ENCODE assay signal across 11 cellular contexts in genomic region chr4:10104991-10105276, GRCh38. TPM values are rescaled to one million over a fixed set of nuclear protein-coding genes. Genes with fewer than 3 reads are reported as not detected.
A peak's percentile ranks its signal among the peaks of the same experiment; 100 is the strongest.
DNase-seq lines count a peak whose midpoint lies in the region; ATAC-seq and TF ChIP-seq lines count a peak whose summit lies in the region.
"Had no signal": no experiment of that assay in that cellular context is flagged by ENCODE, and none has a peak within 500 bp of the region (broad histone marks: within the 10 kb centered on the region; RNA-seq: fewer than 3 reads in every experiment).

No MANE protein-coding gene starts in this region.

- H3K4me1 Mint-ChIP-seq in GM23338 = peaks cover 90% of the 10 kb centered on the region
- peaks cover 99% of the 10 kb centered on the region for H3K4me1 Mint-ChIP-seq in activated CD8-positive, alpha-beta T cell treated with anti-CD3 and anti-CD28 coated beads for 36 hours (ENCODE audit: low read depth)

- no peaks in the 10 kb centered on the region for H3K9me3 ChIP-seq in right atrium auricular region
- H3K9me3 ChIP-seq in smooth muscle cell (replicated peaks; ENCODE audit: low read depth) = no peaks in the 10 kb centered on the region
- no peaks in the 10 kb centered on the region for H3K9me3 ChIP-seq in testis

- CTCF ChIA-PET in activated CD8-positive, alpha-beta T cell treated with anti-CD3 and anti-CD28 coated beads for 36 hours (lab: Charles Lee) = interaction anchor here (1.3 to 2.3 kb wide), 2 partner anchors 9 to 12 kb away, joined by 3 to 10 read pairs; no protein-coding TSS in a partner anchor

- H3K36me3 ChIP-seq in GM23338 (ENCODE audit: insufficient read depth) = peaks cover 13% of the 10 kb centered on the region
- peaks cover 59% of the 10 kb centered on the region for H3K36me3 ChIP-seq in right atrium auricular region
- H3K36me3 ChIP-seq in smooth muscle cell (ENCODE audit: low read depth) = no peaks in the 10 kb centered on the region
- H3K36me3 ChIP-seq in testis (ENCODE audit: low read depth, missing control alignments) = no peaks in the 10 kb centered on the region

- H3K9ac ChIP-seq in smooth muscle cell (ENCODE audit: low read depth) = no peak overlapping the region

- ATAC-seq in GM23338 (no peak), HG03469 (IDR thresholded peaks at IDR 0.05; ENCODE audit: unreplicated experiment) (no peak), HG03095 (IDR thresholded peaks at IDR 0.05; ENCODE audit: unreplicated experiment) (no peak)
- no peak for ATAC-seq in activated CD8-positive, alpha-beta T cell treated with anti-CD3 and anti-CD28 coated beads for 36 hours

- H3K27me3 Mint-ChIP-seq in GM23338 (ENCODE audit: insufficient read depth, low read depth, poor library complexity) = peaks cover 12% of the 10 kb centered on the region
- H3K27me3 Mint-ChIP-seq in activated CD8-positive, alpha-beta T cell treated with anti-CD3 and anti-CD28 coated beads for 36 hours = no peaks in the 10 kb centered on the region

- H3K27ac Mint-ChIP-seq in GM23338 = peak overlapping the region; percentile 47; the same call in 1 of the 2 replicates
- H3K27ac Mint-ChIP-seq in activated CD8-positive, alpha-beta T cell treated with anti-CD3 and anti-CD28 coated beads for 36 hours = peak overlapping the region; percentile 90

- H3K4me3 ChIP-seq in GM23338 (no peak overlapping the region), right atrium auricular region (no peak overlapping the region), smooth muscle cell (no peak overlapping the region), testis (no peak overlapping the region)

- peaks cover 62% of the 10 kb centered on the region for H3K36me3 Mint-ChIP-seq in GM23338 (ENCODE audit: low read depth)
- peaks cover 92% of the 10 kb centered on the region for H3K36me3 Mint-ChIP-seq in activated CD8-positive, alpha-beta T cell treated with anti-CD3 and anti-CD28 coated beads for 36 hours (ENCODE audit: low read depth)

- no peak overlapping the region for H3K4me3 Mint-ChIP-seq in GM23338
- peak overlapping the region; percentile 55 for H3K4me3 Mint-ChIP-seq in activated CD8-positive, alpha-beta T cell treated with anti-CD3 and anti-CD28 coated beads for 36 hours

- H3K4me2 ChIP-seq in GM23338 = no peak overlapping the region
- peak overlapping the region; percentile 78 for H3K4me2 ChIP-seq in smooth muscle cell

- DNase-seq in GM23338 (ENCODE audit: low spot score) (no peak), right atrium auricular region (ENCODE audit: low spot score) (no peak), smooth muscle cell (lab: John Stamatoyannopoulos, UW; ENCODE audit: unreplicated experiment) (no peak), testis (no peak), AG08395 (ENCODE audit: low spot score) (no peak)
- no peak for DNase-seq in activated CD8-positive, alpha-beta T cell treated with anti-CD3 and anti-CD28 coated beads for 36 hours
- DNase-seq: Kasumi-1; NK-92 treated with Interleukin-12 subunit alpha and Interleukin-12 subunit beta, amount 100 ng/mL, for 24 hours; stimulated activated CD8-positive, alpha-beta memory T cell treated with anti-CD3 and anti-CD28 coated beads, Interleukin-4, amount 100 ng/mL, for 48 hours had no signal

- H4K20me1 ChIP-seq in GM23338 (replicated peaks; ENCODE audit: insufficient read depth) (peaks cover 92% of the 10 kb centered on the region), smooth muscle cell (ENCODE audit: low read depth) (peaks cover 100% of the 10 kb centered on the region)

- 84% methylated on average over 6 of the region's 6 CpGs for WGBS in smooth muscle cell (ENCODE audit: low lambda C conversion rate)
- 78 to 82% methylated on average over 5 to 6 of the region's 6 CpGs for WGBS in testis, 2 donors

- peaks cover 99% of the 10 kb centered on the region for H3K79me2 ChIP-seq in GM23338 (replicated peaks; ENCODE audit: insufficient read depth)
- H3K79me2 ChIP-seq in smooth muscle cell (ENCODE audit: low read depth) = peaks cover 92% of the 10 kb centered on the region

- peaks cover 11% of the 10 kb centered on the region; the same call in 1 of the 2 replicates for H3K4me1 ChIP-seq in GM23338 (ENCODE audit: insufficient read depth)
- peaks cover 0 to 100% of the 10 kb centered on the region in 2 donors for H3K4me1 ChIP-seq in right atrium auricular region
- H3K4me1 ChIP-seq in smooth muscle cell (ENCODE audit: low read depth) = peaks cover 58% of the 10 kb centered on the region
- peaks cover 16% of the 10 kb centered on the region for H3K4me1 ChIP-seq in testis

- no peaks in the 10 kb centered on the region for H3K27me3 ChIP-seq in GM23338 (ENCODE audit: insufficient read depth)
- H3K27me3 ChIP-seq in right atrium auricular region = no peaks in the 10 kb centered on the region
- no peaks in the 10 kb centered on the region for H3K27me3 ChIP-seq in smooth muscle cell (ENCODE audit: low read depth)
- no peaks in the 10 kb centered on the region for H3K27me3 ChIP-seq in testis

- H3K9me3 Mint-ChIP-seq in GM23338 = no peaks in the 10 kb centered on the region; the same call in 2 of the 3 replicates
- H3K9me3 Mint-ChIP-seq in activated CD8-positive, alpha-beta T cell treated with anti-CD3 and anti-CD28 coated beads for 36 hours = no peaks in the 10 kb centered on the region

- H3K27ac ChIP-seq in GM23338 (ENCODE audit: low read depth) = no peak overlapping the region
- peak overlapping the region; percentile 90 to 97 for H3K27ac ChIP-seq in right atrium auricular region
- peak overlapping the region; percentile 89 for H3K27ac ChIP-seq in smooth muscle cell (ENCODE audit: low read depth)
- no peak overlapping the region for H3K27ac ChIP-seq in testis

- no peaks in the 10 kb centered on the region for H3K9me2 ChIP-seq in GM23338 (ENCODE audit: insufficient read depth)

- no peak for TF ChIP-seq POLR2A in testis (IDR thresholded peaks at IDR 0.05)

- H3F3A ChIP-seq in GM23338 (replicated peaks; ENCODE audit: low read depth) (no peaks in the 10 kb centered on the region), smooth muscle cell (ENCODE audit: low read depth) (peaks cover 35% of the 10 kb centered on the region)

- intact Hi-C loops in activated CD8-positive, alpha-beta T cell treated with anti-CD3 and anti-CD28 coated beads for 36 hours (cut with micrococcal nuclease) = no loop called here
- intact Hi-C loops in testis (cut with DNase I; ENCODE audit: low total_unique reads) = no loop called here

- no peak overlapping the region for H2AFZ ChIP-seq in GM23338
- H2AFZ ChIP-seq in smooth muscle cell (ENCODE audit: low read depth) = no peak overlapping the region

- TF ChIP-seq CTCF in GM23338 (conservative IDR thresholded peaks at IDR 0.05; ENCODE audit: low read depth in 2 of 2) (no peak), right atrium auricular region (IDR thresholded peaks at IDR 0.05) (no peak), smooth muscle cell (IDR thresholded peaks at IDR 0.05; ENCODE audit: borderline replicate concordance, insufficient read depth, poor library complexity, severe bottlenecking) (no peak), testis (IDR thresholded peaks at IDR 0.05) (no peak)
- TF ChIP-seq CTCF in activated CD8-positive, alpha-beta T cell treated with anti-CD3 and anti-CD28 coated beads for 36 hours (IDR thresholded peaks at IDR 0.05) = no peak

- POLR2A ChIA-PET in activated CD8-positive, alpha-beta T cell treated with anti-CD3 and anti-CD28 coated beads for 36 hours (lab: Charles Lee) = interaction anchor here (0.9 to 24.9 kb wide), 4 partner anchors 9 to 50 kb away, joined by 3 to 403 read pairs (median 78); partner anchors contain the start of gene WDR1

TF ChIP-seq in GM23338, 12 proteins besides CTCF, POLR2A, EP300 and RAD21 (continues in another document):
- TF ChIP-seq NANOG (IDR thresholded peaks at IDR 0.05; ENCODE audit: borderline replicate concordance) = no peak
- no peak for TF ChIP-seq POLR2AphosphoS5 (IDR thresholded peaks at IDR 0.05; ENCODE audit: low read depth)
- TF ChIP-seq JUNB (IDR thresholded peaks at IDR 0.05; ENCODE audit: unreplicated experiment) = no peak
- no peak for TF ChIP-seq EZH2 (IDR thresholded peaks at IDR 0.05; ENCODE audit: low read depth, unreplicated experiment)
- no peak for TF ChIP-seq ZNF331 (CRISPR knock-in tag; IDR thresholded peaks at IDR 0.05; ENCODE audit: low read depth)

RNA-seq across cellular contexts. Expression of gene WDR1, which starts 11.7 kb away (rescaled TPM):
- 233 and 248 TPM in 2 replicates for total RNA-seq in GM23338 (2014; rRNA removed; shearing (Covaris generic))
- polyA plus RNA-seq in GM23338 (2016; fragmentation: Nextera tagmentation; extraction: Ambion mirVana) = 90.9 and 93.2 TPM in 2 replicates
- 100 to 1,000 TPM; 390 to 393 TPM for total RNA-seq in activated CD8-positive, alpha-beta T cell treated with anti-CD3 and anti-CD28 coated beads for 36 hours
- total RNA-seq in right atrium auricular region = 100 to 1,000 TPM; 109 to 216 TPM
- 224 and 259 TPM in 2 replicates for total RNA-seq in smooth muscle cell
- polyA plus RNA-seq in smooth muscle cell = 273 and 283 TPM in 2 replicates
- 100 to 1,000 TPM; 165 to 168 TPM for total RNA-seq in testis
- 295 TPM for polyA plus RNA-seq in testis (ENCODE audit: insufficient read depth, low read depth, low replicate concordance)

Comparison
In these comparisons a context has a peak if more than half of its experiments do, and no peak if none do; other contexts are left out.
1. H3K27ac ChIP-seq: peak in right atrium auricular region (2 of 2) and smooth muscle cell (single experiment); none in GM23338 (single experiment) and testis (0 of 2).